ENCODE assay signal across 1 cellular context in genomic region chr3:193865339-193865738, GRCh38.
TF ChIP-seq lines count a peak whose summit lies in the region.

No MANE protein-coding gene starts in this region.

TF ChIP-seq in GM12878, 131 proteins besides CTCF, POLR2A, EP300 and RAD21 (continued from another document and continues in another):
- TF ChIP-seq ZBTB4 (CRISPR knock-in tag; IDR thresholded peaks at IDR 0.05) (no peak), BHLHE40 (IDR thresholded peaks at IDR 0.05; ENCODE audit: borderline replicate concordance in 1 of 2, low read depth in 2 of 2, low read length in 1 of 2) (no peak), SREBF1 (IDR thresholded peaks at IDR 0.05; ENCODE audit: low read length) (no peak), USF2 (IDR thresholded peaks at IDR 0.05; ENCODE audit: borderline replicate concordance, low read depth, low read length) (no peak), RFX5 (IDR thresholded peaks at IDR 0.05; ENCODE audit: low read depth, low read length) (no peak), GATAD2B (conservative IDR thresholded peaks at IDR 0.05; ENCODE audit: low read depth) (no peak), DPF2 (IDR thresholded peaks at IDR 0.05) (peak; percentile 82), EGR1 (IDR thresholded peaks at IDR 0.05; ENCODE audit: borderline replicate concordance in 1 of 2, low read depth in 2 of 2, low read length in 2 of 2) (no peak), TAF1 (IDR thresholded peaks at IDR 0.05; ENCODE audit: borderline replicate concordance, low read depth, low read length) (no peak), HCFC1 (IDR thresholded peaks at IDR 0.05; ENCODE audit: low read length) (no peak), SKIL (IDR thresholded peaks at IDR 0.05; ENCODE audit: low read depth, poor library complexity, severe bottlenecking) (peak; percentile 91), PAX8 (IDR thresholded peaks at IDR 0.05) (no peak), SREBF2 (IDR thresholded peaks at IDR 0.05; ENCODE audit: low read length) (no peak), CBX3 (IDR thresholded peaks at IDR 0.05; ENCODE audit: borderline replicate concordance, low read depth) (no peak), NFYA (IDR thresholded peaks at IDR 0.05; ENCODE audit: borderline replicate concordance, low read depth, low read length) (no peak), POLR2AphosphoS5 (IDR thresholded peaks at IDR 0.05; ENCODE audit: low read length) (no peak), CEBPB (IDR thresholded peaks at IDR 0.05; ENCODE audit: borderline replicate concordance in 1 of 2, low read depth in 2 of 2, low read length in 2 of 2) (no peak), RBBP5 (conservative IDR thresholded peaks at IDR 0.05) (no peak), ZNF217 (IDR thresholded peaks at IDR 0.05) (no peak), ZNF384 (IDR thresholded peaks at IDR 0.05; ENCODE audit: borderline replicate concordance, low read depth, low read length) (peak; percentile 58), MEF2B (IDR thresholded peaks at IDR 0.05; ENCODE audit: partially characterized antibody, poor library complexity, severe bottlenecking) (no peak), BCL11A (IDR thresholded peaks at IDR 0.05; ENCODE audit: low read depth, low read length) (peak; percentile 92), ZNF592 (IDR thresholded peaks at IDR 0.05) (no peak), NRF1 (conservative IDR thresholded peaks at IDR 0.05; ENCODE audit: low read depth, low read length) (no peak), ETV6 (conservative IDR thresholded peaks at IDR 0.05 in 1 of 2, IDR thresholded peaks at IDR 0.05 in 1 of 2; ENCODE audit: borderline replicate concordance in 1 of 2, low read depth in 1 of 2) (no peak), TCF3 (IDR thresholded peaks at IDR 0.05; ENCODE audit: borderline replicate concordance, insufficient read depth, low read depth, low read length) (no peak), POLR2AphosphoS2 (IDR thresholded peaks at IDR 0.05; ENCODE audit: low read depth, low read length) (no peak), IKZF1 (conservative IDR thresholded peaks at IDR 0.05) (no peak), FOS (IDR thresholded peaks at IDR 0.05; ENCODE audit: borderline replicate concordance, extremely low read depth, insufficient read length) (no peak), STAT1 (conservative IDR thresholded peaks at IDR 0.05) (no peak), MLLT1 (IDR thresholded peaks at IDR 0.05) (no peak), YBX1 (IDR thresholded peaks at IDR 0.05) (no peak), CUX1 (IDR thresholded peaks at IDR 0.05; ENCODE audit: insufficient replicate concordance, low read depth, low read length) (no peak), IRF5 (IDR thresholded peaks at IDR 0.05; ENCODE audit: borderline replicate concordance) (no peak), HDAC6 (IDR thresholded peaks at IDR 0.05; ENCODE audit: unreplicated experiment) (no peak), HSF1 (IDR thresholded peaks at IDR 0.05; ENCODE audit: low read depth, low read length) (no peak), ZNF207 (IDR thresholded peaks at IDR 0.05; ENCODE audit: borderline replicate concordance) (no peak), GABPA (IDR thresholded peaks at IDR 0.05; ENCODE audit: low read depth) (0 out of 2 replicates have a peak, but pooled peaks have one; percentile 47), HDAC2 (IDR thresholded peaks at IDR 0.05) (no peak), CHD4 (IDR thresholded peaks at IDR 0.05) (no peak), RELA (IDR thresholded peaks at IDR 0.05; ENCODE audit: borderline replicate concordance, partially characterized antibody) (no peak), ESRRA (IDR thresholded peaks at IDR 0.05; ENCODE audit: low read length) (no peak), JUND (IDR thresholded peaks at IDR 0.05; ENCODE audit: low read depth, low read length) (peak; percentile 59; the same call in 1 of the 2 replicates), SRF (IDR thresholded peaks at IDR 0.05; ENCODE audit: low read depth in 2 of 2, low read length in 2 of 2) (peak in 1 of 2 experiments; percentile 64; a peak in 1 of 4 replicates), KAT2A (conservative IDR thresholded peaks at IDR 0.05; ENCODE audit: control insufficient read depth, low read depth, low read length) (no peak), CHD1 (IDR thresholded peaks at IDR 0.05; ENCODE audit: low read depth, low read length) (no peak)
